Comparison of ENCODE assay signal across 1 cellular context in the genomic region with DNA sequence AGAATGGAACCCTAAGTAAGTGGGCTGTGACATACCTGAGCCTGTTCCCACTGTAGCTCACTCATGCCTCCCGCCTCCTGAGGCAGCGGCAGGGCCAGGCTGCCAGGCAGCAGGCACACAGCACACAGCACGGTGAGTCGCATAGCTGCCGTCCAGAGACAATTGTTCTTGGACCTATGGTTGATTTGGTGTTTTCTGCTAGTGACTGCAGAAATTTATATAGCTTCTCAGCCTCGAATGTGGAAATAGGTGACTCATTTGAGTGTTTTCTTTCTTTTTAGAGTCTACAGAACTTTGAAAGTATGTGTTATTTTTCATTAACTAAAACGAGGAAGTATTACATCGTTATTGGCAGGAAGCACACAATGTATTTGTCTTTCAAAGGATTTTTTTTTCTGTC.
TF ChIP-seq lines count a peak whose summit lies in the region.

Gene MMP7 (minus strand): TSS at position 190 of the 400 bp plus-strand sequence. CDS start 47 bp downstream, at position 143.

TF ChIP-seq in H1, 55 proteins besides CTCF, POLR2A, EP300 and RAD21:
- TF ChIP-seq CHD2 (IDR thresholded peaks at IDR 0.05; ENCODE audit: low read length): no peak
